ENCODE assay signal across 21 cellular contexts in genomic region chr1:51312718-51313117, GRCh38. TPM values are rescaled to one million over a fixed set of nuclear protein-coding genes. Genes with fewer than 3 reads are reported as not detected.
"Had no signal": no experiment of that assay in that cellular context is flagged by ENCODE, and none has a peak within 500 bp of the region (broad histone marks: within the 10 kb centered on the region; RNA-seq: fewer than 3 reads in every experiment).

No MANE protein-coding gene starts in this region.

- H3K27me3 ChIP-seq: adrenal gland, breast epithelium had no signal

- H3K9me3 Mint-ChIP-seq: activated CD8-positive, alpha-beta T cell treated with anti-CD3 and anti-CD28 coated beads for 36 hours; activated naive CD8-positive, alpha-beta T cell treated with anti-CD3 and anti-CD28 coated beads, Interleukin-2, amount 10 ng/mL, durations not matched to agents 7 days and 5 days; activated T-cell treated with anti-CD3 and anti-CD28 coated beads, Interleukin-2, amount 50 U/mL, for 72 hours; T-helper 2 cell treated with Interferon-gamma antibody and Interleukin-4, amounts not matched to agents 5 μg/mL and 100 μg/mL, for 36 hours had no signal

- H3K27me3 Mint-ChIP-seq: activated CD8-positive, alpha-beta T cell treated with anti-CD3 and anti-CD28 coated beads for 36 hours; activated naive CD8-positive, alpha-beta T cell treated with anti-CD3 and anti-CD28 coated beads, Interleukin-2, amount 10 ng/mL, durations not matched to agents 7 days and 5 days had no signal

- H3K9me3 ChIP-seq: adrenal gland, breast epithelium had no signal

- DNase-seq: activated CD4-positive, alpha-beta T cell treated with anti-CD3 and anti-CD28 coated beads for 4 hours; activated CD8-positive, alpha-beta memory T cell treated with anti-CD3 and anti-CD28 coated beads, Interleukin-2, amount 50 U/mL, for 4 hours; activated CD8-positive, alpha-beta T cell treated with anti-CD3 and anti-CD28 coated beads for 36 hours; activated naive CD4-positive, alpha-beta T cell treated with anti-CD3 and anti-CD28 coated beads, Interleukin-2, amount 50 U/mL, for 16 hours; activated naive CD8-positive, alpha-beta T cell treated with anti-CD3 and anti-CD28 coated beads, Interleukin-2, amount 10 ng/mL, durations not matched to agents 7 days and 5 days; activated T-cell treated with anti-CD3 and anti-CD28 coated beads, Interleukin-2, amount 50 U/mL, for 72 hours; adrenal gland; aorta; central memory CD4-positive, alpha-beta T cell; Karpas-422; MM.1S; NCI-H1105 treated with DMSO at 0.1 percent for 48 hours; NCI-H1436 treated with DMSO at 0.1 percent for 48 hours; NCI-H187; NCI-H2081; NCI-H446; SIG-M5; T-helper 1 cell had no signal

- H3K4me3 ChIP-seq: adrenal gland, breast epithelium had no signal

- ATAC-seq: activated CD4-positive, CD25-positive, alpha-beta regulatory T cell treated with anti-CD3 and anti-CD28 coated beads, Interleukin-2, amount 50 U/mL, for 24 hours; activated CD8-positive, alpha-beta T cell treated with anti-CD3 and anti-CD28 coated beads for 36 hours; activated T-cell treated with anti-CD3 and anti-CD28 coated beads, Interleukin-2, amount 50 U/mL, for 72 hours had no signal

- H3K27ac Mint-ChIP-seq: activated CD8-positive, alpha-beta T cell treated with anti-CD3 and anti-CD28 coated beads for 36 hours; activated naive CD8-positive, alpha-beta T cell treated with anti-CD3 and anti-CD28 coated beads, Interleukin-2, amount 10 ng/mL, durations not matched to agents 7 days and 5 days; activated T-cell treated with anti-CD3 and anti-CD28 coated beads, Interleukin-2, amount 50 U/mL, for 72 hours; T-helper 2 cell treated with Interferon-gamma antibody and Interleukin-4, amounts not matched to agents 5 μg/mL and 100 μg/mL, for 36 hours had no signal

- H3K36me3 Mint-ChIP-seq: activated naive CD8-positive, alpha-beta T cell treated with anti-CD3 and anti-CD28 coated beads, Interleukin-2, amount 10 ng/mL, durations not matched to agents 7 days and 5 days had no signal

- H3K36me3 ChIP-seq: adrenal gland, breast epithelium had no signal

- H3K4me3 Mint-ChIP-seq: activated CD8-positive, alpha-beta T cell treated with anti-CD3 and anti-CD28 coated beads for 36 hours; activated naive CD8-positive, alpha-beta T cell treated with anti-CD3 and anti-CD28 coated beads, Interleukin-2, amount 10 ng/mL, durations not matched to agents 7 days and 5 days; activated T-cell treated with anti-CD3 and anti-CD28 coated beads, Interleukin-2, amount 50 U/mL, for 72 hours; T-helper 2 cell treated with Interferon-gamma antibody and Interleukin-4, amounts not matched to agents 5 μg/mL and 100 μg/mL, for 36 hours had no signal

RNA-seq across cellular contexts. Expression of gene TTC39A, which starts 17.6 kb away (rescaled TPM):
- total RNA-seq: activated naive CD8-positive, alpha-beta T cell treated with anti-CD3 and anti-CD28 coated beads, Interleukin-2, amount 10 ng/mL, durations not matched to agents 7 days and 5 days had no signal
